ENCODE assay signal across 16 cellular contexts in genomic region chr10:78210548-78210947, GRCh38.
"Had no signal": no experiment of that assay in that cellular context is flagged by ENCODE, and none has a peak within 500 bp of the region (broad histone marks: within the 10 kb centered on the region; RNA-seq: fewer than 3 reads in every experiment).

No MANE protein-coding gene starts in this region.

- DNase-seq: activated CD4-positive, alpha-beta T cell treated with anti-CD3 and anti-CD28 coated beads, Interleukin-2, amount 50 U/mL, for 1 hour; activated CD4-positive, CD25-positive, alpha-beta regulatory T cell; activated gamma-delta T cell treated with Interleukin-2 at 50 U/mL for 16 hours; activated T-cell treated with anti-CD3 and anti-CD28 coated beads, Interleukin-2, amount 50 U/mL, for 24 hours; central memory CD4-positive, alpha-beta T cell; effector CD8-positive, alpha-beta T cell; gastrocnemius medialis; kidney; left ventricle myocardium inferior; mesenchymal stem cell; nephron progenitor cell; stimulated activated CD4-positive, alpha-beta T cell treated with anti-CD3 and anti-CD28 coated beads, Interleukin-4, amount 100 ng/mL, for 1 hour; stimulated activated CD8-positive, alpha-beta memory T cell treated with anti-CD3 and anti-CD28 coated beads, Interleukin-4, amount 100 ng/mL, for 48 hours; thyroid gland had no signal

- H3K9me3 ChIP-seq: gastrocnemius medialis, left ventricle myocardium inferior, thyroid gland had no signal

- H3K4me3 Mint-ChIP-seq: activated T-cell treated with anti-CD3 and anti-CD28 coated beads, Interleukin-2, amount 50 U/mL, for 24 hours; nephron progenitor cell had no signal

- H3K4me3 ChIP-seq: coronary artery, gastrocnemius medialis, left ventricle myocardium inferior, thyroid gland had no signal

- H3K27me3 ChIP-seq: gastrocnemius medialis, thyroid gland had no signal

- H3K27ac ChIP-seq: coronary artery, gastrocnemius medialis, left ventricle myocardium inferior, thyroid gland had no signal

- ATAC-seq: gastrocnemius medialis had no signal

- H3K9me3 Mint-ChIP-seq: activated T-cell treated with anti-CD3 and anti-CD28 coated beads, Interleukin-2, amount 50 U/mL, for 24 hours; nephron progenitor cell had no signal

- H3K27ac Mint-ChIP-seq: activated T-cell treated with anti-CD3 and anti-CD28 coated beads, Interleukin-2, amount 50 U/mL, for 24 hours; nephron progenitor cell had no signal

- FAIRE-seq: kidney, TTC549 had no signal

- H3K36me3 ChIP-seq: gastrocnemius medialis, left ventricle myocardium inferior, thyroid gland had no signal
